ENCODE assay signal across 23 cellular contexts in the genomic region with DNA sequence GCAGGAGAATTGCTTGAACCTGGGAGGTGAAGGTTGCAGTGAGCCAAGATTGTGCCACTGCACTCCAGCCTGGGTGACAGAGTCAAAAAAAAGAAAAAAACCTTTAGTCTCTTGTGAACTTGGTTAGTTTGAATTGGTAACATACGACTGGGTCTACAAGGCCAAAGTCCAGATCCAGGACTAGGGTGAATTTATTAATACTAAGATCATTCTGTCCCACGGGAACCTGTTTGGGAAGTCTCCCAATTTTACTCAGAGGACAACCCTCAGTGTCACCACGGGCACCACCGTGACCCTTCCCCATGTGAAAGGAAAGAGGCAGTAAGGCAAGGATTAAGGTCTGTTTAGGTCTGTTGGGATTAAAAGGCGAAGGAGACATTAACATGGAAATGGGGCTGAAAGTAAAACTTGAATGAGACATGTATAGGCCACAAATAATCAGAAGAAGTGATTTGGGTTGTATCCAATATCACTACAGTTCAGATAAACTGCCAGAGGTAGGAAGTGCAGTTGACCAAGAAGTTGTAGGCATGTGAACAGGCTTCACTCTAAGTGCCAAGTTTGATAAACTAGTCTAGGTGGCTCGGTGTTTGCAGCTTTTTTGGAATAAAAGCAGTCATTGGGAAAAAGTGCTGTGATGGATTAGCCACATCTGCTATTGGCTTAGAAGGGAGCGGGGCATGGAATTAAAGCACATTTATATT.
"Had no signal": no experiment of that assay in that cellular context is flagged by ENCODE, and none has a peak within 500 bp of the region (broad histone marks: within the 10 kb centered on the region; RNA-seq: fewer than 3 reads in every experiment).

No MANE protein-coding gene starts in this region.

- H3K27me3 ChIP-seq: adrenal gland, esophagus squamous epithelium, upper lobe of left lung had no signal

- H3K4me3 Mint-ChIP-seq: activated CD8-positive, alpha-beta memory T cell treated with anti-CD3 and anti-CD28 coated beads, Interleukin-2, amount 10 ng/mL, durations not matched to agents 7 days and 5 days; activated naive CD4-positive, alpha-beta T cell treated with anti-CD3 and anti-CD28 coated beads, Interleukin-2, amount 50 U/mL, for 24 hours; nephron had no signal

- H3K27me3 Mint-ChIP-seq: activated CD8-positive, alpha-beta memory T cell treated with anti-CD3 and anti-CD28 coated beads, Interleukin-2, amount 10 ng/mL, durations not matched to agents 7 days and 5 days; activated naive CD4-positive, alpha-beta T cell treated with anti-CD3 and anti-CD28 coated beads, Interleukin-2, amount 50 U/mL, for 24 hours had no signal

- FAIRE-seq: kidney, small intestine had no signal

- H3K4me3 ChIP-seq: adrenal gland, coronary artery, esophagus squamous epithelium, left ventricle myocardium inferior, prostate gland, upper lobe of left lung had no signal

- DNase-seq: activated CD4-positive, alpha-beta T cell treated with anti-CD3 and anti-CD28 coated beads, Interleukin-2, amount 50 U/mL, for 4 hours; activated CD4-positive, CD25-positive, alpha-beta regulatory T cell treated with anti-CD3 and anti-CD28 coated beads, Interleukin-2, amount 50 U/mL, for 72 hours; activated effector memory CD4-positive, alpha-beta T cell treated with anti-CD3 and anti-CD28 coated beads, Interleukin-2, amount 50 U/mL, for 16 hours; activated T-cell treated with anti-CD3 and anti-CD28 coated beads, Interleukin-2, amount 50 U/mL, for 1 hour; adrenal gland; central memory CD4-positive, alpha-beta T cell; esophagus squamous epithelium; foreskin fibroblast; hippocampal formation; kidney; left ventricle myocardium inferior; occipital lobe; right cardiac atrium; small intestine; stimulated activated CD4-positive, alpha-beta T cell treated with anti-CD3 and anti-CD28 coated beads, Interleukin-4, amount 100 ng/mL, for 24 hours; stimulated activated naive CD4-positive, alpha-beta T cell treated with Interleukin-2 at 50 U/mL for 16 hours; T-helper 9 cell had no signal

- H3K9me3 Mint-ChIP-seq: activated naive CD4-positive, alpha-beta T cell treated with anti-CD3 and anti-CD28 coated beads, Interleukin-2, amount 50 U/mL, for 24 hours; nephron had no signal

- H3K27ac ChIP-seq: adrenal gland, coronary artery, esophagus squamous epithelium, left ventricle myocardium inferior, prostate gland had no signal

- H3K4me1 ChIP-seq: adrenal gland, prostate gland had no signal

- ATAC-seq: right cardiac atrium had no signal

- H3K36me3 Mint-ChIP-seq: activated naive CD4-positive, alpha-beta T cell treated with anti-CD3 and anti-CD28 coated beads, Interleukin-2, amount 50 U/mL, for 24 hours had no signal

- H3K9me3 ChIP-seq: adrenal gland, esophagus squamous epithelium, left ventricle myocardium inferior, prostate gland, upper lobe of left lung had no signal

- H3K36me3 ChIP-seq: prostate gland had no signal

- H3K27ac Mint-ChIP-seq: activated naive CD4-positive, alpha-beta T cell treated with anti-CD3 and anti-CD28 coated beads, Interleukin-2, amount 50 U/mL, for 24 hours had no signal
